8 cellular contexts compared by ENCODE assay signal in genomic region chr1:210233216-210233494, GRCh38. TPM values are rescaled to one million over a fixed set of nuclear protein-coding genes. Genes with fewer than 3 reads are reported as not detected.
A peak's percentile ranks its signal among the peaks of the same experiment; 100 is the strongest.
DNase-seq lines count a peak whose midpoint lies in the region; ATAC-seq and TF ChIP-seq lines count a peak whose summit lies in the region.

No MANE protein-coding gene starts in this region.

- H3K27ac Mint-ChIP-seq in stimulated activated naive CD8-positive, alpha-beta T cell treated with anti-CD3 and anti-CD28 coated beads, Interleukin-15, amount 100 ng/mL, for 72 hours = no peak overlapping the region

- no peaks in the 10 kb centered on the region for H3K36me3 ChIP-seq in mammary epithelial cell (ENCODE audit: insufficient read depth, low read length)

- peak overlapping the region; percentile 50 for H3K9ac ChIP-seq in mammary epithelial cell (ENCODE audit: insufficient read depth, low read length)

- no peaks in the 10 kb centered on the region for H4K20me1 ChIP-seq in mammary epithelial cell (ENCODE audit: insufficient read depth, low read length)

- dilution Hi-C loops in mammary epithelial cell (cut with HindIII; ENCODE audit: low sequenced_read_pairs) = loop anchor here (5.0 to 25.0 kb wide), 2 partner anchors 99 to 396 kb away; partner anchors contain the start of gene UTP25

- peak; percentile 62 for ATAC-seq in stimulated activated naive CD8-positive, alpha-beta T cell treated with anti-CD3 and anti-CD28 coated beads, Interleukin-15, amount 100 ng/mL, for 72 hours
- ATAC-seq in HG02973 (IDR thresholded peaks at IDR 0.05; ENCODE audit: unreplicated experiment) = no peak

- H3K4me3 ChIP-seq in mammary epithelial cell (replicated peaks in 1 of 3; ENCODE audit: insufficient read depth in 1 of 3, low read depth in 2 of 3, low read length in 3 of 3) = peak overlapping the region; percentile 60 to 82 (median 78)

- peak overlapping the region; percentile 82 for H2AFZ ChIP-seq in mammary epithelial cell (ENCODE audit: low read depth, low read length)

- no peaks in the 10 kb centered on the region for H3K27me3 ChIP-seq in mammary epithelial cell (ENCODE audit: insufficient read depth, low read length)
- no peaks in the 10 kb centered on the region for H3K27me3 ChIP-seq in layer of hippocampus (ENCODE audit: control insufficient read depth, insufficient read depth, low read length)

- peak overlapping the region; percentile 82 for H3K4me2 ChIP-seq in mammary epithelial cell (ENCODE audit: insufficient read depth, low read depth, low read length)

- intact Hi-C loops in mammary epithelial cell (cut with micrococcal nuclease) = loop anchor here (1.0 to 5.0 kb wide), 3 partner anchors 18 to 91 kb away; no protein-coding TSS in a partner anchor

- WGBS in mammary epithelial cell (ENCODE audit: low coverage, missing lambda C conversion rate) = 14% methylated on average over 6 of the region's 26 CpGs

- peak; percentile 27 for DNase-seq in stimulated activated CD4-positive, alpha-beta T cell treated with anti-CD3 and anti-CD28 coated beads, Interleukin-15, amount 100 ng/mL, for 24 hours
- no peak for DNase-seq in stimulated activated CD4-positive, alpha-beta T cell treated with anti-CD3 and anti-CD28 coated beads, Interleukin-2, amount 100 ng/mL, for 48 hours
- DNase-seq in mammary epithelial cell (no peak), DMS153 treated with DMSO at 0.1 percent for 48 hours (lab: John Stamatoyannopoulos, UW; ENCODE audit: unreplicated experiment) (no peak), NCI-H1417 treated with DMSO at 0.1 percent for 48 hours (lab: John Stamatoyannopoulos, UW) (no peak)
- DNase-seq in stimulated activated naive CD8-positive, alpha-beta T cell treated with anti-CD3 and anti-CD28 coated beads, Interleukin-15, amount 100 ng/mL, for 72 hours = peak in 1 of 2 donors; percentile 15

- no peaks in the 10 kb centered on the region for H3K9me3 Mint-ChIP-seq in stimulated activated naive CD8-positive, alpha-beta T cell treated with anti-CD3 and anti-CD28 coated beads, Interleukin-15, amount 100 ng/mL, for 72 hours

- CTCF ChIA-PET in mammary epithelial cell (lab: Charles Lee; ENCODE audit: low non-redundant PET) = no interaction called here

- H3K4me1 Mint-ChIP-seq in stimulated activated naive CD8-positive, alpha-beta T cell treated with anti-CD3 and anti-CD28 coated beads, Interleukin-15, amount 100 ng/mL, for 72 hours = peaks cover 8% of the 10 kb centered on the region

- no peaks in the 10 kb centered on the region for H3K9me3 ChIP-seq in mammary epithelial cell (replicated peaks; ENCODE audit: insufficient read depth, low read length)

- H3K79me2 ChIP-seq in mammary epithelial cell (ENCODE audit: insufficient read depth, low read length) = no peaks in the 10 kb centered on the region

- in situ Hi-C loops in mammary epithelial cell (cut with MboI; ENCODE audit: low sequenced_read_pairs in 2 of 2) = no loop called here

- peak overlapping the region; percentile 33 for H3K27ac ChIP-seq in mammary epithelial cell (ENCODE audit: insufficient read depth, low read depth, low read length)
- H3K27ac ChIP-seq in layer of hippocampus (ENCODE audit: low read depth, low read length) = peak overlapping the region; percentile 84

- BruUV-seq in mammary epithelial cell (replicated peaks; lab: Mats Ljungman, UMichigan) = no TSS peak

- no peak for TF ChIP-seq CTCF in mammary epithelial cell (conservative IDR thresholded peaks at IDR 0.05 in 1 of 2, IDR thresholded peaks at IDR 0.05 in 1 of 2; ENCODE audit: extremely low read depth in 1 of 2, insufficient read depth in 1 of 2, low read depth in 1 of 2, low read length in 2 of 2)

- peaks cover 57% of the 10 kb centered on the region for H3K27me3 Mint-ChIP-seq in stimulated activated naive CD8-positive, alpha-beta T cell treated with anti-CD3 and anti-CD28 coated beads, Interleukin-15, amount 100 ng/mL, for 72 hours

- H3K4me3 Mint-ChIP-seq in stimulated activated naive CD8-positive, alpha-beta T cell treated with anti-CD3 and anti-CD28 coated beads, Interleukin-15, amount 100 ng/mL, for 72 hours = peak overlapping the region; percentile 59 to 67

- H3K4me1 ChIP-seq in mammary epithelial cell (ENCODE audit: insufficient read depth, low read length) = peaks cover 9% of the 10 kb centered on the region

RNA-seq across cellular contexts. Expression of gene SERTAD4, which starts 0.6 kb away (rescaled TPM):
- total RNA-seq in mammary epithelial cell = 1 to 10 TPM in 1 of 2 donors, under 1 TPM in 1; 0.67 to 4.8 TPM
- 4.1 TPM for polyA plus RNA-seq in mammary epithelial cell
- 4.2 TPM for polyA minus RNA-seq in mammary epithelial cell
